Comparison of ENCODE assay signal across 19 cellular contexts in genomic region chr6:136086686-136087085, GRCh38.
DNase-seq lines count a peak whose midpoint lies in the region; ATAC-seq, FAIRE-seq and TF ChIP-seq lines count a peak whose summit lies in the region.
"Had no signal": no experiment of that assay in that cellular context is flagged by ENCODE, and none has a peak within 500 bp of the region (broad histone marks: within the 10 kb centered on the region; RNA-seq: fewer than 3 reads in every experiment).

No MANE protein-coding gene starts in this region.

- H3K4me1 ChIP-seq in IMR-90 (ENCODE audit: control insufficient read depth, insufficient read depth, low read length) (peaks cover 27% of the 10 kb centered on the region), smooth muscle cell (ENCODE audit: low read depth) (no peaks in the 10 kb centered on the region), HepG2 (ENCODE audit: insufficient read depth, low read length) (peaks cover 15% of the 10 kb centered on the region), testis (peaks cover 4% of the 10 kb centered on the region)
- H3K4me1 ChIP-seq: ascending aorta had no signal

- no CpG with 5 or more reads among the region's 8 CpGs for WGBS in IMR-90 (ENCODE audit: extremely low coverage in 2 of 2, insufficient read length in 1 of 2), 2 experiments
- 97% methylated on average over 8 of the region's 8 CpGs for WGBS in smooth muscle cell (ENCODE audit: low lambda C conversion rate)
- 59% methylated on average over 8 of the region's 8 CpGs for WGBS in HepG2 (ENCODE audit: low lambda C conversion rate)
- 78 to 85% methylated on average over 8 of the region's 8 CpGs for WGBS in testis, 2 donors

- H3K9me1 ChIP-seq in IMR-90 (ENCODE audit: insufficient read depth, low read length): peaks cover 8% of the 10 kb centered on the region; the same call in 1 of the 2 replicates

- H4K5ac ChIP-seq in IMR-90 (ENCODE audit: low read depth, low read length): no peak overlapping the region

- TF ChIP-seq POLR2A in IMR-90 (IDR thresholded peaks at IDR 0.05; ENCODE audit: low read depth, low read length): no peak
- TF ChIP-seq POLR2A in HepG2 (IDR thresholded peaks at IDR 0.05; ENCODE audit: insufficient read depth in 1 of 2, low read depth in 2 of 2, low read length in 2 of 2): no peak
- no peak for TF ChIP-seq POLR2A in testis (IDR thresholded peaks at IDR 0.05)

- POLR2A ChIA-PET in IMR-90 (lab: Charles Lee; ENCODE audit: unreplicated experiment): no interaction called here
- POLR2A ChIA-PET in HepG2 (lab: Yijun Ruan, JAX): no interaction called here
- POLR2A ChIA-PET in GM10248 (lab: Yijun Ruan, JAX): no interaction called here

- H2AK5ac ChIP-seq in IMR-90 (ENCODE audit: low read depth, low read length): no peak overlapping the region

- no peak for DNase-seq in IMR-90
- peak in 7 of 10 donors; percentile 20 to 52 (median 45) for DNase-seq in dorsolateral prefrontal cortex
- DNase-seq in medulla oblongata (ENCODE audit: extremely low spot score): peak; percentile 54
- DNase-seq in smooth muscle cell (lab: John Stamatoyannopoulos, UW; ENCODE audit: unreplicated experiment): no peak
- no peak for DNase-seq in HepG2 (ENCODE audit: low spot score)
- DNase-seq in GM10248 (ENCODE audit: extremely low spot score): no peak
- DNase-seq in testis: no peak
- DNase-seq: ACHN; activated CD4-positive, alpha-beta T cell treated with anti-CD3 and anti-CD28 coated beads for 36 hours; effector memory CD8-positive, alpha-beta T cell; glutamatergic neuron; NCI-H69 had no signal

- no peaks in the 10 kb centered on the region for H3K9me3 ChIP-seq in IMR-90 (ENCODE audit: control insufficient read depth, insufficient read depth, low read length)
- no peaks in the 10 kb centered on the region for H3K9me3 ChIP-seq in smooth muscle cell (replicated peaks; ENCODE audit: low read depth)
- H3K9me3 ChIP-seq in HepG2 (ENCODE audit: low read length): no peaks in the 10 kb centered on the region
- no peaks in the 10 kb centered on the region for H3K9me3 ChIP-seq in testis
- H3K9me3 ChIP-seq: ascending aorta, esophagus muscularis mucosa, ovary had no signal

- no peak overlapping the region for H2AFZ ChIP-seq in IMR-90 (replicated peaks; ENCODE audit: low read length, poor library complexity)
- no peak overlapping the region for H2AFZ ChIP-seq in smooth muscle cell (ENCODE audit: low read depth)
- no peak overlapping the region for H2AFZ ChIP-seq in HepG2 (ENCODE audit: low read length)

- no peak overlapping the region for H3K9ac ChIP-seq in IMR-90 (ENCODE audit: low read depth, low read length)
- no peak overlapping the region for H3K9ac ChIP-seq in smooth muscle cell (ENCODE audit: low read depth)
- H3K9ac ChIP-seq in HepG2 (ENCODE audit: insufficient read depth, low read depth, low read length): no peak overlapping the region

- FAIRE-seq in HepG2 (lab: Jason Lieb, UNC): no peak
- FAIRE-seq: D721Med, TTC549 had no signal

- CTCF ChIA-PET in IMR-90 (lab: Yijun Ruan, JAX) (no interaction called here), HepG2 (lab: Yijun Ruan, JAX; ENCODE audit: low intra/inter-chr PET ratio, low total read pairs) (no interaction called here), GM10248 (lab: Yijun Ruan, JAX) (interaction anchor here (1.0 kb wide), 1 partner anchor 25 kb away, joined by 3 read pairs; no protein-coding TSS in a partner anchor)

- no peaks in the 10 kb centered on the region for H3F3A ChIP-seq in smooth muscle cell (ENCODE audit: low read depth)

- H3K23ac ChIP-seq in IMR-90 (ENCODE audit: low read depth, low read length): no peak overlapping the region; the same call in 1 of the 2 replicates

- intact Hi-C loops in IMR-90 (cut with micrococcal nuclease) (no loop called here), dorsolateral prefrontal cortex (cut with DNase I) (no loop called here), HepG2 (cut with micrococcal nuclease; ENCODE audit: unreplicated experiment) (no loop called here), testis (cut with DNase I; ENCODE audit: low total_unique reads) (no loop called here)

- TF ChIP-seq EP300 in HepG2 (IDR thresholded peaks at IDR 0.05; ENCODE audit: low read depth in 2 of 2, low read length in 2 of 2) (no peak), HepG2 (CRISPR knock-in tag; IDR thresholded peaks at IDR 0.05; ENCODE audit: borderline replicate concordance) (no peak)

- in situ Hi-C loops in IMR-90 (cut with MboI; ENCODE audit: low sequenced_read_pairs): no loop called here
- in situ Hi-C loops in HepG2 (cut with HindIII; ENCODE audit: extremely low pct_ligation_motif_present, low pct_unique_long_range_greater_than_20kb): no loop called here

- H2AK9ac ChIP-seq in IMR-90 (replicated peaks; ENCODE audit: low read depth, low read length, poor library complexity): no peak overlapping the region

- peak overlapping the region; percentile 32; the same call in 1 of the 2 replicates for H3K27ac ChIP-seq in IMR-90 (ENCODE audit: insufficient read depth, low read length)
- peak overlapping the region in 8 of 59 donors; percentile 3 to 57 (median 9) for H3K27ac ChIP-seq in dorsolateral prefrontal cortex
- peak overlapping the region; percentile 76 for H3K27ac ChIP-seq in smooth muscle cell (ENCODE audit: low read depth)
- no peak overlapping the region for H3K27ac ChIP-seq in HepG2 (ENCODE audit: extremely low read length, insufficient read depth, low read length)
- no peak overlapping the region for H3K27ac ChIP-seq in testis
- H3K27ac ChIP-seq: ascending aorta, esophagus muscularis mucosa had no signal

- peak overlapping the region; percentile 16; the same call in 1 of the 2 replicates for H2BK120ac ChIP-seq in IMR-90 (ENCODE audit: low read depth, low read length)

- no peak overlapping the region for H3K56ac ChIP-seq in IMR-90 (ENCODE audit: extremely low read depth, insufficient read depth, low read length)

- TF ChIP-seq CTCF in IMR-90 (conservative IDR thresholded peaks at IDR 0.05; ENCODE audit: low read depth, low read length): no peak
- peak in 1 of 56 donors; percentile 12 for TF ChIP-seq CTCF in dorsolateral prefrontal cortex (IDR thresholded peaks at IDR 0.05 in 54 of 56, conservative IDR thresholded peaks at IDR 0.05 in 2 of 56; ENCODE audit: low read depth in 1 of 56, partially characterized antibody in 56 of 56)
- no peak for TF ChIP-seq CTCF in smooth muscle cell (IDR thresholded peaks at IDR 0.05; ENCODE audit: borderline replicate concordance, insufficient read depth, poor library complexity, severe bottlenecking)
- no peak for TF ChIP-seq CTCF in HepG2 (CRISPR knock-in tag; IDR thresholded peaks at IDR 0.05)
- no peak for TF ChIP-seq CTCF in GM10248 (IDR thresholded peaks at IDR 0.05; ENCODE audit: control extremely low read depth, extremely low read depth, low read depth, missing control alignments)
- no peak for TF ChIP-seq CTCF in testis (IDR thresholded peaks at IDR 0.05)

- H2BK15ac ChIP-seq in IMR-90 (ENCODE audit: low read depth, low read length): no peak overlapping the region

- H3K4me2 ChIP-seq in IMR-90 (ENCODE audit: low read depth, low read length): peak overlapping the region; percentile 8
- H3K4me2 ChIP-seq in smooth muscle cell: no peak overlapping the region
- no peak overlapping the region for H3K4me2 ChIP-seq in HepG2 (ENCODE audit: low read depth, low read length)

- peaks cover 33 to 79% of the 10 kb centered on the region in 2 experiments for H3K79me1 ChIP-seq in IMR-90 (ENCODE audit: low read depth in 1 of 2, low read length in 2 of 2)

- dilution Hi-C loops in IMR-90 (cut with HindIII; ENCODE audit: low sequenced_read_pairs, unreplicated experiment): no loop called here

- H3K36me3 ChIP-seq in IMR-90 (ENCODE audit: control insufficient read depth, insufficient read depth, low read length) (peaks cover 4% of the 10 kb centered on the region), smooth muscle cell (ENCODE audit: low read depth) (no peaks in the 10 kb centered on the region), HepG2 (replicated peaks in 1 of 2; ENCODE audit: control insufficient read depth in 1 of 2, insufficient read depth in 2 of 2, low read length in 2 of 2) (no peaks in the 10 kb centered on the region), testis (ENCODE audit: low read depth, missing control alignments) (no peaks in the 10 kb centered on the region)
- H3K36me3 ChIP-seq: ascending aorta, esophagus muscularis mucosa, ovary had no signal

- TF ChIP-seq RAD21 in IMR-90 (IDR thresholded peaks at IDR 0.05; ENCODE audit: low read length): no peak
- no peak for TF ChIP-seq RAD21 in HepG2 (CRISPR knock-in tag; IDR thresholded peaks at IDR 0.05)

- H4K91ac ChIP-seq in IMR-90 (ENCODE audit: insufficient read depth, low read depth, low read length): no peak overlapping the region

- H3K14ac ChIP-seq in IMR-90 (replicated peaks; ENCODE audit: low read depth, low read length): no peak overlapping the region

- H4K20me1 ChIP-seq in IMR-90 (ENCODE audit: insufficient read depth, low read length) (no peaks in the 10 kb centered on the region; the same call in 1 of the 2 replicates), smooth muscle cell (ENCODE audit: low read depth) (peaks cover 13% of the 10 kb centered on the region), HepG2 (ENCODE audit: insufficient read depth, low read length) (no peaks in the 10 kb centered on the region)

- no peak overlapping the region for H2BK20ac ChIP-seq in IMR-90 (ENCODE audit: low read depth, low read length)

- H3K79me2 ChIP-seq in smooth muscle cell (ENCODE audit: low read depth) (peaks cover 60% of the 10 kb centered on the region), HepG2 (ENCODE audit: insufficient read depth, low read length) (no peaks in the 10 kb centered on the region)

- H3K4me3 ChIP-seq in IMR-90 (ENCODE audit: insufficient read depth, low read depth, low read length): no peak overlapping the region
- H3K4me3 ChIP-seq in dorsolateral prefrontal cortex: peak overlapping the region in 55 of 59 donors; percentile 0 to 59 (median 32)
- H3K4me3 ChIP-seq in smooth muscle cell: no peak overlapping the region
- H3K4me3 ChIP-seq in HepG2 (replicated peaks in 1 of 3; ENCODE audit: insufficient read depth in 1 of 3, low read depth in 2 of 3, low read length in 3 of 3): no peak overlapping the region
- H3K4me3 ChIP-seq in testis: no peak overlapping the region
- H3K4me3 ChIP-seq: ascending aorta, ovary had no signal

- H3K18ac ChIP-seq in IMR-90 (ENCODE audit: low read depth, low read length): no peak overlapping the region

- H3K27me3 ChIP-seq in IMR-90 (ENCODE audit: control insufficient read depth, insufficient read depth, low read length) (no peaks in the 10 kb centered on the region), dorsolateral prefrontal cortex (no peaks in the 10 kb centered on the region), smooth muscle cell (ENCODE audit: low read depth) (no peaks in the 10 kb centered on the region), HepG2 (ENCODE audit: control insufficient read depth in 1 of 2, insufficient read depth in 2 of 2, low read length in 2 of 2) (no peaks in the 10 kb centered on the region), testis (no peaks in the 10 kb centered on the region)
- H3K27me3 ChIP-seq: ascending aorta, esophagus muscularis mucosa, ovary had no signal

- no peak for ATAC-seq in IMR-90 (ENCODE audit: low read depth)
- ATAC-seq in HepG2: no peak
- no peak for ATAC-seq in GM21576 (IDR thresholded peaks at IDR 0.05; ENCODE audit: unreplicated experiment)
- ATAC-seq: activated CD4-positive, alpha-beta T cell treated with anti-CD3 and anti-CD28 coated beads for 36 hours; effector memory CD8-positive, alpha-beta T cell; HCT116 had no signal

- H2BK5ac ChIP-seq in IMR-90 (ENCODE audit: low read depth, low read length, poor library complexity, severe bottlenecking): no peak overlapping the region

- BruUV-seq in IMR-90 (replicated peaks; lab: Mats Ljungman, UMichigan) (no TSS peak), HepG2 (replicated peaks; lab: Mats Ljungman, UMichigan) (no TSS peak)

- peak overlapping the region; percentile 6; the same call in 1 of the 2 replicates for H3K4ac ChIP-seq in IMR-90 (ENCODE audit: low read depth, low read length)

- peak overlapping the region in 1 of 2 experiments; percentile 61; a peak in 2 of 4 replicates for H4K8ac ChIP-seq in IMR-90 (ENCODE audit: low read depth in 2 of 2, low read length in 2 of 2)

Comparison
In these comparisons a context has a peak if more than half of its experiments do, and no peak if none do; other contexts are left out.
1. DNase-seq: peak in dorsolateral prefrontal cortex (7 of 10) and medulla oblongata (single experiment); none in IMR-90 (single experiment), smooth muscle cell (single experiment), HepG2 (single experiment), GM10248 (single experiment) and testis (single experiment).
2. H3K27ac ChIP-seq: peak in IMR-90 (single experiment) and smooth muscle cell (single experiment); none in HepG2 (single experiment) and testis (0 of 2).
3. H3K4me3 ChIP-seq: peak in dorsolateral prefrontal cortex (55 of 59); none in IMR-90 (single experiment), smooth muscle cell (single experiment), HepG2 (0 of 3) and testis (0 of 2).